ENCODE assay signal across 2 cellular contexts in the genomic region with DNA sequence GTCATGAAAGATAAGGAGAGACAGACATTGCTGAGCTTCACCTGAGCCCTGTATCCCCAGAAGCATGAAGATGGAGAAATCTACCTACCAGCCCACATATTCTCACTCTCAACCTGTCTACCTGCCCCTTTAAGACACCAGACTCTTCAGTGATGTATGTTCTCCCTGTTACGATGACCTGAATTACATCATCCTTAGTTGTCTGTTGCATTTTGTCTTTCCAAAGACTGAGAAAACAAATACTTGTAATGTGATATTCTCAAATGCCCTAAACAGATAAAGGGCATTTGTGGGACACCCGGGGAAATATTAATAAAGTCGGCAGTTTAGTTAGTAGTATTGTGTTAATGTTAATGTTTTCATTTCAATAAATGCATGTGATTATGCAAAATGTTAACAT.
TF ChIP-seq lines count a peak whose summit lies in the region.

No MANE protein-coding gene starts in this region.

TF ChIP-seq in A549, 52 proteins besides CTCF, POLR2A, EP300 and RAD21:
- TF ChIP-seq, protein P1, sequence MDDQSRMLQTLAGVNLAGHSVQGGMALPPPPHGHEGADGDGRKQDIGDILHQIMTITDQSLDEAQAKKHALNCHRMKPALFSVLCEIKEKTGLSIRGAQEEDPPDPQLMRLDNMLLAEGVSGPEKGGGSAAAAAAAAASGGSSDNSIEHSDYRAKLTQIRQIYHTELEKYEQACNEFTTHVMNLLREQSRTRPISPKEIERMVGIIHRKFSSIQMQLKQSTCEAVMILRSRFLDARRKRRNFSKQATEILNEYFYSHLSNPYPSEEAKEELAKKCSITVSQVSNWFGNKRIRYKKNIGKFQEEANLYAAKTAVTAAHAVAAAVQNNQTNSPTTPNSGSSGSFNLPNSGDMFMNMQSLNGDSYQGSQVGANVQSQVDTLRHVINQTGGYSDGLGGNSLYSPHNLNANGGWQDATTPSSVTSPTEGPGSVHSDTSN (IDR thresholded peaks at IDR 0.05), result no peak
- 0 out of 4 replicates have a peak, but pooled peaks of 1 of the 2 experiments have one; percentile 24 for TF ChIP-seq CEBPB (IDR thresholded peaks at IDR 0.05)
TF ChIP-seq in A549: peak in this region for 1.

TF ChIP-seq in IMR-90, 13 proteins besides CTCF, POLR2A, EP300 and RAD21 (continued from another document):
- TF ChIP-seq CEBPB (IDR thresholded peaks at IDR 0.05; ENCODE audit: low read depth, low read length), result peak; percentile 39; the same call in 1 of the 2 replicates
